23 cellular contexts compared by ENCODE assay signal in the genomic region with DNA sequence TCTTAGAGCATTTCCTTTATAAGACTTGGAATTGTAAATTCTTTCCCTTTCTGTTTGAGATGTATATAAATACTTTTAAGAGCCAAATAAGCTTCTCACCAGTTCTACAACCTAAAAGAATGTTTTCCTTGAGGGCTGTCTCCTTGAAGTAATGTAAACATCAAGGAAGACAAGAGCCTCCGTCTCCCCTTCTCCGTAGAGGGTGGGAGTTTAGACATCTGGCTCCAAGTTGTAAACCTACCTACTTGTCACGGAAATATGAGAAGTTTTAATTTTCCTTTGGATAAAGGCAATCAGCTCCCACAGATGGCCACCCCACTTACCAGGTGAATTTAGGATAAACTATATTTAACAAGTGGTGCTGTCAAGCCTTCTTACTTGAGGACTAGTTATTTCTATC.
"Had no signal": no experiment of that assay in that cellular context is flagged by ENCODE, and none has a peak within 500 bp of the region (broad histone marks: within the 10 kb centered on the region; RNA-seq: fewer than 3 reads in every experiment).

No MANE protein-coding gene starts in this region.

- H3K9me3 Mint-ChIP-seq: activated T-helper 1 cell treated with anti-CD3 and anti-CD28 coated beads, Interleukin-12 subunit alpha, Interleukin-12 subunit beta, Interleukin-2, Interleukin-4 antibody, amounts not matched to agents 30 ng/mL and 10 ng/mL and 1 ng/mL, durations not matched to agents 14 hours and 24 hours and 36 hours; effector memory CD8-positive, alpha-beta T cell; mesothelial cell of epicardium; nephron had no signal

- H3K27me3 ChIP-seq: tibial artery had no signal

- H3K4me3 Mint-ChIP-seq: activated naive CD8-positive, alpha-beta T cell; activated T-helper 1 cell treated with anti-CD3 and anti-CD28 coated beads, Interleukin-12 subunit alpha, Interleukin-12 subunit beta, Interleukin-2, Interleukin-4 antibody, amounts not matched to agents 30 ng/mL and 10 ng/mL and 1 ng/mL, durations not matched to agents 14 hours and 24 hours and 36 hours; effector memory CD8-positive, alpha-beta T cell; mesothelial cell of epicardium; nephron had no signal

- DNase-seq: activated CD4-positive, alpha-beta T cell treated with anti-CD3 and anti-CD28 coated beads, Interleukin-2, amount 50 U/mL, for 48 hours; activated gamma-delta T cell treated with Interleukin-2 at 50 U/mL for 16 hours; amniotic stem cell; effector memory CD8-positive, alpha-beta T cell; foreskin melanocyte; glutamatergic neuron; hypothalamus; islet precursor cell; left colon; lower lobe of right lung; nucleus accumbens; posterior cingulate gyrus; retina; stimulated activated CD4-positive, alpha-beta T cell treated with anti-CD3 and anti-CD28 coated beads, Interleukin-2, amount 100 ng/mL, for 24 hours; stimulated activated naive CD4-positive, alpha-beta T cell treated with Interleukin-2 at 50 U/mL for 16 hours; T-helper 2 cell; tibial artery had no signal

- H3K4me3 ChIP-seq: lower lobe of right lung, tibial artery had no signal

- H3K27ac Mint-ChIP-seq: activated naive CD8-positive, alpha-beta T cell; activated T-helper 1 cell treated with anti-CD3 and anti-CD28 coated beads, Interleukin-12 subunit alpha, Interleukin-12 subunit beta, Interleukin-2, Interleukin-4 antibody, amounts not matched to agents 30 ng/mL and 10 ng/mL and 1 ng/mL, durations not matched to agents 14 hours and 24 hours and 36 hours; effector memory CD8-positive, alpha-beta T cell; mesothelial cell of epicardium; nephron had no signal

- H3K27ac ChIP-seq: epithelial cell of prostate, lower lobe of right lung, tibial artery, VCaP had no signal

- H3K36me3 ChIP-seq: lower lobe of right lung had no signal

- H3K36me3 Mint-ChIP-seq: activated naive CD8-positive, alpha-beta T cell; mesothelial cell of epicardium had no signal

- H3K4me1 Mint-ChIP-seq: mesothelial cell of epicardium had no signal

- H3K9me3 ChIP-seq: lower lobe of right lung, tibial artery had no signal
